In genomic region chr22:19271856-19272535, GRCh38 we compare ENCODE assay signal across 20 cellular contexts. TPM values are rescaled to one million over a fixed set of nuclear protein-coding genes. Genes with fewer than 3 reads are reported as not detected.
A peak's percentile ranks its signal among the peaks of the same experiment; 100 is the strongest.
DNase-seq lines count a peak whose midpoint lies in the region; ATAC-seq and TF ChIP-seq lines count a peak whose summit lies in the region.
"Had no signal": no experiment of that assay in that cellular context is flagged by ENCODE, and none has a peak within 500 bp of the region (broad histone marks: within the 10 kb centered on the region; RNA-seq: fewer than 3 reads in every experiment).

No MANE protein-coding gene starts in this region.

- H2AFZ ChIP-seq in smooth muscle cell (ENCODE audit: low read depth), result no peak overlapping the region

- no peak overlapping the region for H3K9ac ChIP-seq in smooth muscle cell (ENCODE audit: low read depth)

- no peaks in the 10 kb centered on the region for H3K4me1 ChIP-seq in smooth muscle cell (ENCODE audit: low read depth)
- no peaks in the 10 kb centered on the region for H3K4me1 ChIP-seq in sigmoid colon
- no peaks in the 10 kb centered on the region for H3K4me1 ChIP-seq in right cardiac atrium (ENCODE audit: control insufficient read depth, insufficient read depth, low read length)

- H3K4me3 ChIP-seq in smooth muscle cell (no peak overlapping the region), sigmoid colon (no peak overlapping the region), right cardiac atrium (ENCODE audit: low read length) (no peak overlapping the region)

- peaks cover 12% of the 10 kb centered on the region for H3K79me2 ChIP-seq in smooth muscle cell (ENCODE audit: low read depth)

- peaks cover 18% of the 10 kb centered on the region for H4K20me1 ChIP-seq in smooth muscle cell (ENCODE audit: low read depth)

- H3K9me3 ChIP-seq in smooth muscle cell (replicated peaks; ENCODE audit: low read depth) (no peaks in the 10 kb centered on the region), sigmoid colon (no peaks in the 10 kb centered on the region), right cardiac atrium (ENCODE audit: control insufficient read depth, low read length) (no peaks in the 10 kb centered on the region)

- no peak for TF ChIP-seq POLR2A in sigmoid colon (IDR thresholded peaks at IDR 0.05)

- DNase-seq in HCEC 1CT, result peak; percentile 56
- peak; percentile 29 for DNase-seq in glomerular visceral epithelial cell (ENCODE audit: extremely low spot score)
- no peak for DNase-seq in smooth muscle cell (lab: John Stamatoyannopoulos, UW; ENCODE audit: unreplicated experiment)
- DNase-seq in sigmoid colon, result no peak
- no peak for DNase-seq in right cardiac atrium
- DNase-seq: activated B cell treated with CpG ODN at 0.5 μM for 24 hours; C1 segment of cervical spinal cord; caudate nucleus; DND-41; endodermal cell; foreskin melanocyte; mesendoderm; NCI-H1930; NCI-H69; stimulated activated naive B cell treated with anti-CD40 and anti-IgM and Interleukin-4, amounts not matched to agents 10 μg/mL and 1 μg/mL and 100 μg/mL, for 72 hours; SW 1271 had no signal

- TF ChIP-seq CTCF in VCaP (conservative IDR thresholded peaks at IDR 0.05) (no peak), smooth muscle cell (IDR thresholded peaks at IDR 0.05; ENCODE audit: borderline replicate concordance, insufficient read depth, poor library complexity, severe bottlenecking) (no peak), sigmoid colon (IDR thresholded peaks at IDR 0.05) (no peak)

- H3K27ac ChIP-seq in VCaP, result peak overlapping the region; percentile 74
- peak overlapping the region; percentile 28 for H3K27ac ChIP-seq in smooth muscle cell (ENCODE audit: low read depth)
- H3K27ac ChIP-seq in sigmoid colon, result no peak overlapping the region
- H3K27ac ChIP-seq in right cardiac atrium (ENCODE audit: low read length), result no peak overlapping the region
- H3K27ac ChIP-seq: HL-60 had no signal

- no peak overlapping the region for H3K4me2 ChIP-seq in smooth muscle cell

- no peak for ATAC-seq in HG03135 (IDR thresholded peaks at IDR 0.05; ENCODE audit: unreplicated experiment)
- ATAC-seq in right cardiac atrium, result no peak
- ATAC-seq: HCT116; stimulated activated naive B cell treated with anti-CD40 and anti-IgM and Interleukin-4, amounts not matched to agents 10 μg/mL and 1 μg/mL and 100 μg/mL, for 72 hours had no signal

- H3K27me3 ChIP-seq in smooth muscle cell (ENCODE audit: low read depth), result no peaks in the 10 kb centered on the region
- no peaks in the 10 kb centered on the region for H3K27me3 ChIP-seq in sigmoid colon
- H3K27me3 ChIP-seq in right cardiac atrium (ENCODE audit: control insufficient read depth, insufficient read depth), result no peaks in the 10 kb centered on the region

- WGBS in smooth muscle cell (ENCODE audit: low lambda C conversion rate), result 60% methylated on average over 10 of the region's 10 CpGs
- WGBS in sigmoid colon, 2 donors, result 47 to 77% methylated on average over 10 of the region's 10 CpGs
- 86% methylated on average over 10 of the region's 10 CpGs for WGBS in right cardiac atrium

- H3K36me3 ChIP-seq in smooth muscle cell (ENCODE audit: low read depth), result no peaks in the 10 kb centered on the region
- H3K36me3 ChIP-seq in sigmoid colon, result no peaks in the 10 kb centered on the region

- intact Hi-C loops in sigmoid colon (cut with DNase I), result no loop called here
- intact Hi-C loops in right cardiac atrium (cut with DNase I), result no loop called here

- no peaks in the 10 kb centered on the region for H3F3A ChIP-seq in smooth muscle cell (ENCODE audit: low read depth)

- no peak for TF ChIP-seq EP300 in sigmoid colon (IDR thresholded peaks at IDR 0.05)

RNA-seq across cellular contexts. Expression of gene CLTCL1, which starts 19.5 kb away (rescaled TPM):
- 6.4 and 9.0 TPM in 2 replicates for total RNA-seq in smooth muscle cell
- 4.7 and 4.8 TPM in 2 replicates for polyA plus RNA-seq in smooth muscle cell
- total RNA-seq in sigmoid colon, result 1 to 10 TPM; 2.4 to 5.0 (median 4.0) TPM
- polyA plus RNA-seq in sigmoid colon, result 1 to 10 TPM in 2 of 3 donors, under 1 TPM in 1; 0.92 to 2.3 (median 1.8) TPM
- total RNA-seq in right cardiac atrium, result 10 to 100 TPM; 16.6 to 26.7 (median 21.7) TPM
- 19.7 TPM for polyA plus RNA-seq in right cardiac atrium

Comparison
In these comparisons a context has a peak if more than half of its experiments do, and no peak if none do; other contexts are left out.
1. DNase-seq: peak in HCEC 1CT (single experiment) and glomerular visceral epithelial cell (single experiment); none in smooth muscle cell (single experiment), sigmoid colon (single experiment) and right cardiac atrium (0 of 3).
2. H3K27ac ChIP-seq: peak in VCaP (single experiment) and smooth muscle cell (single experiment); none in sigmoid colon (0 of 4) and right cardiac atrium (single experiment).